ENCODE assay signal across 34 cellular contexts in genomic region chr1:182260516-182260915, GRCh38.
A peak's percentile ranks its signal among the peaks of the same experiment; 100 is the strongest.
DNase-seq lines count a peak whose midpoint lies in the region; ATAC-seq lines count a peak whose summit lies in the region.
"Had no signal": no experiment of that assay in that cellular context is flagged by ENCODE, and none has a peak within 500 bp of the region (broad histone marks: within the 10 kb centered on the region; RNA-seq: fewer than 3 reads in every experiment).

No MANE protein-coding gene starts in this region.

- H3K36me3 Mint-ChIP-seq in CD8-positive, alpha-beta memory T cell = no peaks in the 10 kb centered on the region

- ATAC-seq in GM18502 (IDR thresholded peaks at IDR 0.05; ENCODE audit: poor library complexity, unreplicated experiment) (no peak), HG03097 (IDR thresholded peaks at IDR 0.05; ENCODE audit: low FRiP score, unreplicated experiment) (no peak)
- ATAC-seq: activated CD8-positive, alpha-beta T cell treated with anti-CD3 and anti-CD28 coated beads, Interleukin-2, amount 10 ng/mL, durations not matched to agents 7 days and 5 days; activated naive CD4-positive, alpha-beta T cell treated with anti-CD3 and anti-CD28 coated beads, Interleukin-2, amount 50 U/mL, for 72 hours; mucosa of descending colon; Right ventricle myocardium inferior; SK-N-SH treated with all-trans-retinoic acid at 6 μM for 48 hours had no signal

- no peaks in the 10 kb centered on the region for H3K9me3 ChIP-seq in CD8-positive, alpha-beta memory T cell (ENCODE audit: low read length)
- H3K9me3 ChIP-seq: BE2C, breast epithelium, mucosa of descending colon, right atrium auricular region, testis, uterus had no signal

- peaks cover 32 to 46% (median 37%) of the 10 kb centered on the region in 3 donors for H3K4me1 Mint-ChIP-seq in CD8-positive, alpha-beta memory T cell

- peaks cover 31% of the 10 kb centered on the region for H3K4me1 ChIP-seq in CD8-positive, alpha-beta memory T cell (ENCODE audit: insufficient read depth, low read length)
- H3K4me1 ChIP-seq: uterus had no signal

- H3K9me3 Mint-ChIP-seq in CD8-positive, alpha-beta memory T cell = no peaks in the 10 kb centered on the region
- H3K9me3 Mint-ChIP-seq: neural crest cell; stimulated activated naive CD8-positive, alpha-beta T cell treated with anti-CD3 and anti-CD28 coated beads, Interleukin-15, Interleukin-2, amounts not matched to agents 100 ng/mL and 50 ng/mL, for 24 hours had no signal

- H3K4me3 ChIP-seq in CD8-positive, alpha-beta memory T cell (ENCODE audit: low read length) = no peak overlapping the region
- H3K4me3 ChIP-seq: breast epithelium, hepatocyte, lung, mucosa of descending colon, PC-9, right atrium auricular region, smooth muscle cell, testis, uterus had no signal

- H3K36me3 ChIP-seq in CD8-positive, alpha-beta memory T cell (ENCODE audit: insufficient read depth, low read length) = no peaks in the 10 kb centered on the region
- H3K36me3 ChIP-seq: BE2C, breast epithelium, right atrium auricular region, uterus had no signal

- no peak overlapping the region for H3K27ac ChIP-seq in CD8-positive, alpha-beta memory T cell (ENCODE audit: low read depth, low read length)
- H3K27ac ChIP-seq: epithelial cell of prostate, hepatocyte, PC-9, testis, uterus had no signal

- POLR2A ChIA-PET in CD8-positive, alpha-beta memory T cell (lab: Charles Lee) = no interaction called here

- DNase-seq in AML-193 (lab: John Stamatoyannopoulos, UW) (peak; percentile 9 to 12), OCI-M1 (lab: John Stamatoyannopoulos, UW) (peak; percentile 53), myocyte (ENCODE audit: low read depth) (peak; percentile 59), SKM-1 treated with dmso at 0.1 percent for 144 hours (lab: John Stamatoyannopoulos, UW; ENCODE audit: unreplicated experiment) (no peak), putamen (ENCODE audit: low spot score) (no peak)
- DNase-seq in CD8-positive, alpha-beta memory T cell = no peak
- DNase-seq: activated CD8-positive, alpha-beta T cell treated with anti-CD3 and anti-CD28 coated beads, Interleukin-2, amount 10 ng/mL, durations not matched to agents 7 days and 5 days; activated effector memory CD4-positive, alpha-beta T cell treated with Interleukin-2 at 50 U/mL for 16 hours; activated T-cell treated with anti-CD3 and anti-CD28 coated beads for 4 hours; anterior cingulate cortex; BE2C; Calu3; DMS79 treated with DMSO at 0.1 percent for 48 hours; mucosa of descending colon; NCI-H1417; NCI-H2029; NCI-H526; PC-9; stimulated activated CD4-positive, alpha-beta T cell treated with anti-CD3 and anti-CD28 coated beads, Interleukin-2, amount 100 ng/mL, for 24 hours; testis; uterus had no signal

- H3K27ac Mint-ChIP-seq in CD8-positive, alpha-beta memory T cell = peak overlapping the region in 7 of 8 donors; percentile 18 to 95 (median 87)

- H3K27me3 ChIP-seq in CD8-positive, alpha-beta memory T cell (ENCODE audit: insufficient read depth, low read length, poor library complexity, severe bottlenecking) = no peaks in the 10 kb centered on the region
- H3K27me3 ChIP-seq: BE2C, breast epithelium, hepatocyte, right atrium auricular region, testis, uterus had no signal

- H3K27me3 Mint-ChIP-seq in CD8-positive, alpha-beta memory T cell = no peaks in the 10 kb centered on the region
- H3K27me3 Mint-ChIP-seq: stimulated activated naive CD8-positive, alpha-beta T cell treated with anti-CD3 and anti-CD28 coated beads, Interleukin-15, Interleukin-2, amounts not matched to agents 100 ng/mL and 50 ng/mL, for 24 hours had no signal

- H3K4me3 Mint-ChIP-seq in CD8-positive, alpha-beta memory T cell = peak overlapping the region in 1 of 7 donors; percentile 84
- H3K4me3 Mint-ChIP-seq: activated CD8-positive, alpha-beta T cell treated with anti-CD3 and anti-CD28 coated beads, Interleukin-2, amount 10 ng/mL, durations not matched to agents 7 days and 5 days; neural crest cell; stimulated activated naive CD8-positive, alpha-beta T cell treated with anti-CD3 and anti-CD28 coated beads, Interleukin-15, Interleukin-2, amounts not matched to agents 100 ng/mL and 50 ng/mL, for 24 hours had no signal

- CTCF ChIA-PET in CD8-positive, alpha-beta memory T cell (lab: Charles Lee) = no interaction called here

Comparison
In these comparisons a context has a peak if more than half of its experiments do, and no peak if none do; other contexts are left out.
1. DNase-seq: peak in AML-193 (2 of 2), OCI-M1 (single experiment) and myocyte (single experiment); none in CD8-positive, alpha-beta memory T cell (0 of 5), SKM-1 treated with dmso at 0.1 percent for 144 hours (single experiment) and putamen (single experiment).